ENCODE assay signal across 1 cellular context in genomic region chr17:781920-782731, GRCh38.
TF ChIP-seq lines count a peak whose summit lies in the region.

TSS of gene GLOD4 (minus strand) at chr17:782280. CDS start at chr17:782255, 25 bp downstream.
TSS of gene MRM3 (plus strand) at chr17:782353. CDS start at chr17:782379, 26 bp downstream.

TF ChIP-seq in K562, 482 proteins besides CTCF, POLR2A, EP300 and RAD21 (continued from another document and continues in another):
- TF ChIP-seq ESRRA (IDR thresholded peaks at IDR 0.05; ENCODE audit: borderline replicate concordance, low read depth) (peak; percentile 49; the same call in 1 of the 2 replicates), MBD2 (IDR thresholded peaks at IDR 0.05; ENCODE audit: borderline replicate concordance, low read depth) (peak; percentile 61; the same call in 1 of the 2 replicates), ZBTB2 (IDR thresholded peaks at IDR 0.05) (no peak), CTBP1 (IDR thresholded peaks at IDR 0.05; ENCODE audit: borderline replicate concordance) (peak; percentile 33), RBM17 (IDR thresholded peaks at IDR 0.05; ENCODE audit: borderline replicate concordance, low read depth, low read length) (no peak), ZNF165 (CRISPR knock-in tag; IDR thresholded peaks at IDR 0.05; ENCODE audit: borderline replicate concordance) (no peak), YBX1 (IDR thresholded peaks at IDR 0.05) (no peak), RUNX1 (IDR thresholded peaks at IDR 0.05; ENCODE audit: low read depth) (peak; percentile 72; the same call in 1 of the 2 replicates), NFATC3 (IDR thresholded peaks at IDR 0.05) (no peak), ZC3H4 (CRISPR knock-in tag; IDR thresholded peaks at IDR 0.05; ENCODE audit: borderline replicate concordance) (no peak), MXI1 (IDR thresholded peaks at IDR 0.05; ENCODE audit: low read depth, low read length) (peak; percentile 78; the same call in 1 of the 2 replicates), JUNB (CRISPR knock-in tag; conservative IDR thresholded peaks at IDR 0.05) (no peak), SNRNP70 (optimal IDR thresholded peaks at IDR 0.05; ENCODE audit: low read depth, low read length) (no peak), MCM5 (IDR thresholded peaks at IDR 0.05; ENCODE audit: low read depth) (no peak), DDX20 (tag; IDR thresholded peaks at IDR 0.05; ENCODE audit: low read depth) (no peak), TAL1 (IDR thresholded peaks at IDR 0.05) (no peak), ZNF444 (CRISPR knock-in tag; IDR thresholded peaks at IDR 0.05) (no peak), RB1 (IDR thresholded peaks at IDR 0.05; ENCODE audit: low read depth) (peak; percentile 79; the same call in 1 of the 2 replicates), MTA3 (IDR thresholded peaks at IDR 0.05; ENCODE audit: borderline replicate concordance) (peak; percentile 63; the same call in 1 of the 2 replicates), HMG20B (CRISPR knock-in tag; IDR thresholded peaks at IDR 0.05) (no peak), TAF15 (IDR thresholded peaks at IDR 0.05; ENCODE audit: low read depth, low read length) (no peak), ARID2 (IDR thresholded peaks at IDR 0.05) (no peak), CHD2 (IDR thresholded peaks at IDR 0.05; ENCODE audit: low read depth, low read length) (no peak), FOXK1 (CRISPR knock-in tag; IDR thresholded peaks at IDR 0.05; ENCODE audit: borderline replicate concordance) (no peak), MNT (conservative IDR thresholded peaks at IDR 0.05) (peak; percentile 94 to 98), ATF1 (CRISPR knock-in tag; IDR thresholded peaks at IDR 0.05) (peak; percentile 99), ATF1 (tag; IDR thresholded peaks at IDR 0.05) (peak; percentile 100), DMBX1 (CRISPR knock-in tag; IDR thresholded peaks at IDR 0.05; ENCODE audit: borderline replicate concordance) (no peak), FIP1L1 (IDR thresholded peaks at IDR 0.05; ENCODE audit: low read depth, low read length, poor library complexity, severe bottlenecking) (no peak), TGIF2 (CRISPR knock-in tag; IDR thresholded peaks at IDR 0.05) (0 out of 2 replicates have a peak, but pooled peaks have one; percentile 40), RBFOX2 (IDR thresholded peaks at IDR 0.05; ENCODE audit: low read depth, low read length) (peak; percentile 94), ZNF354B (CRISPR knock-in tag; IDR thresholded peaks at IDR 0.05) (no peak), ZNF551 (CRISPR knock-in tag; IDR thresholded peaks at IDR 0.05) (no peak), ELK1 (CRISPR knock-in tag; IDR thresholded peaks at IDR 0.05) (no peak), KAT7 (CRISPR knock-in tag; IDR thresholded peaks at IDR 0.05; ENCODE audit: borderline replicate concordance) (0 out of 2 replicates have a peak, but pooled peaks have one; percentile 76), LARP7 (IDR thresholded peaks at IDR 0.05) (no peak), ZNF384 (IDR thresholded peaks at IDR 0.05; ENCODE audit: low read depth, low read length) (no peak), ZNF445 (CRISPR knock-in tag; IDR thresholded peaks at IDR 0.05; ENCODE audit: low read depth) (no peak), PHB2 (IDR thresholded peaks at IDR 0.05; ENCODE audit: low read depth) (no peak), NRF1 (conservative IDR thresholded peaks at IDR 0.05 in 1 of 2, IDR thresholded peaks at IDR 0.05 in 1 of 2) (peak; percentile 82 to 86), ZFX (CRISPR knock-in tag; IDR thresholded peaks at IDR 0.05) (peak; percentile 88), NONO (IDR thresholded peaks at IDR 0.05; ENCODE audit: low read depth in 2 of 2, low read length in 1 of 2) (0 out of 4 replicates have a peak, but pooled peaks of 1 of the 2 experiments have one; percentile 55), NR2F6 (CRISPR knock-in tag; IDR thresholded peaks at IDR 0.05) (no peak), CREB3 (tag; conservative IDR thresholded peaks at IDR 0.05; ENCODE audit: low read depth) (no peak), ZNF583 (CRISPR knock-in tag; IDR thresholded peaks at IDR 0.05) (no peak), ILK (tag; IDR thresholded peaks at IDR 0.05; ENCODE audit: borderline replicate concordance, low read depth) (no peak), DNMT1 (IDR thresholded peaks at IDR 0.05) (no peak), RFX1 (IDR thresholded peaks at IDR 0.05) (no peak), CCAR2 (IDR thresholded peaks at IDR 0.05; ENCODE audit: low read depth, low read length) (no peak), C11orf30 (IDR thresholded peaks at IDR 0.05; ENCODE audit: low read depth) (peak; percentile 99), SMARCC2 (IDR thresholded peaks at IDR 0.05; ENCODE audit: low read depth) (no peak), SLC30A9 (CRISPR knock-in tag; IDR thresholded peaks at IDR 0.05) (no peak), SIX5 (IDR thresholded peaks at IDR 0.05; ENCODE audit: borderline replicate concordance in 1 of 2, insufficient read depth in 1 of 2, low read depth in 1 of 2, low read length in 2 of 2) (peak; percentile 23 to 40; a peak in 2 of 4 replicates), CBX8 (IDR thresholded peaks at IDR 0.05; ENCODE audit: borderline replicate concordance, extremely low read depth, low read depth, low read length, poor library complexity, severe bottlenecking) (no peak), ZNF143 (CRISPR knock-in tag; IDR thresholded peaks at IDR 0.05) (no peak)
- TF ChIP-seq, protein P1, sequence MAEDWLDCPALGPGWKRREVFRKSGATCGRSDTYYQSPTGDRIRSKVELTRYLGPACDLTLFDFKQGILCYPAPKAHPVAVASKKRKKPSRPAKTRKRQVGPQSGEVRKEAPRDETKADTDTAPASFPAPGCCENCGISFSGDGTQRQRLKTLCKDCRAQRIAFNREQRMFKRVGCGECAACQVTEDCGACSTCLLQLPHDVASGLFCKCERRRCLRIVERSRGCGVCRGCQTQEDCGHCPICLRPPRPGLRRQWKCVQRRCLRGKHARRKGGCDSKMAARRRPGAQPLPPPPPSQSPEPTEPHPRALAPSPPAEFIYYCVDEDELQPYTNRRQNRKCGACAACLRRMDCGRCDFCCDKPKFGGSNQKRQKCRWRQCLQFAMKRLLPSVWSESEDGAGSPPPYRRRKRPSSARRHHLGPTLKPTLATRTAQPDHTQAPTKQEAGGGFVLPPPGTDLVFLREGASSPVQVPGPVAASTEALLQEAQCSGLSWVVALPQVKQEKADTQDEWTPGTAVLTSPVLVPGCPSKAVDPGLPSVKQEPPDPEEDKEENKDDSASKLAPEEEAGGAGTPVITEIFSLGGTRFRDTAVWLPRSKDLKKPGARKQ (CRISPR knock-in tag; IDR thresholded peaks at IDR 0.05), result no peak
- TF ChIP-seq, protein P2, sequence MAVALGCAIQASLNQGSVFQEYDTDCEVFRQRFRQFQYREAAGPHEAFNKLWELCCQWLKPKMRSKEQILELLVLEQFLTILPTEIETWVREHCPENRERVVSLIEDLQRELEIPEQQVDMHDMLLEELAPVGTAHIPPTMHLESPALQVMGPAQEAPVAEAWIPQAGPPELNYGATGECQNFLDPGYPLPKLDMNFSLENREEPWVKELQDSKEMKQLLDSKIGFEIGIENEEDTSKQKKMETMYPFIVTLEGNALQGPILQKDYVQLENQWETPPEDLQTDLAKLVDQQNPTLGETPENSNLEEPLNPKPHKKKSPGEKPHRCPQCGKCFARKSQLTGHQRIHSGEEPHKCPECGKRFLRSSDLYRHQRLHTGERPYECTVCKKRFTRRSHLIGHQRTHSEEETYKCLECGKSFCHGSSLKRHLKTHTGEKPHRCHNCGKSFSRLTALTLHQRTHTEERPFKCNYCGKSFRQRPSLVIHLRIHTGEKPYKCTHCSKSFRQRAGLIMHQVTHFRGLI (CRISPR knock-in tag; IDR thresholded peaks at IDR 0.05), result no peak
- TF ChIP-seq, protein P3, sequence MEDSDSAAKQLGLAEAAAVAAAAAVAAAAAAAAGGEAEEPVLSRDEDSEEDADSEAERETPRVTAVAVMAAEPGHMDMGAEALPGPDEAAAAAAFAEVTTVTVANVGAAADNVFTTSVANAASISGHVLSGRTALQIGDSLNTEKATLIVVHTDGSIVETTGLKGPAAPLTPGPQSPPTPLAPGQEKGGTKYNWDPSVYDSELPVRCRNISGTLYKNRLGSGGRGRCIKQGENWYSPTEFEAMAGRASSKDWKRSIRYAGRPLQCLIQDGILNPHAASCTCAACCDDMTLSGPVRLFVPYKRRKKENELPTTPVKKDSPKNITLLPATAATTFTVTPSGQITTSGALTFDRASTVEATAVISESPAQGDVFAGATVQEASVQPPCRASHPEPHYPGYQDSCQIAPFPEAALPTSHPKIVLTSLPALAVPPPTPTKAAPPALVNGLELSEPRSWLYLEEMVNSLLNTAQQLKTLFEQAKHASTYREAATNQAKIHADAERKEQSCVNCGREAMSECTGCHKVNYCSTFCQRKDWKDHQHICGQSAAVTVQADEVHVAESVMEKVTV (CRISPR knock-in tag; IDR thresholded peaks at IDR 0.05), result no peak
- TF ChIP-seq, protein P4, sequence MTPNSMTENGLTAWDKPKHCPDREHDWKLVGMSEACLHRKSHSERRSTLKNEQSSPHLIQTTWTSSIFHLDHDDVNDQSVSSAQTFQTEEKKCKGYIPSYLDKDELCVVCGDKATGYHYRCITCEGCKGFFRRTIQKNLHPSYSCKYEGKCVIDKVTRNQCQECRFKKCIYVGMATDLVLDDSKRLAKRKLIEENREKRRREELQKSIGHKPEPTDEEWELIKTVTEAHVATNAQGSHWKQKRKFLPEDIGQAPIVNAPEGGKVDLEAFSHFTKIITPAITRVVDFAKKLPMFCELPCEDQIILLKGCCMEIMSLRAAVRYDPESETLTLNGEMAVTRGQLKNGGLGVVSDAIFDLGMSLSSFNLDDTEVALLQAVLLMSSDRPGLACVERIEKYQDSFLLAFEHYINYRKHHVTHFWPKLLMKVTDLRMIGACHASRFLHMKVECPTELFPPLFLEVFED (CRISPR knock-in tag; conservative IDR thresholded peaks at IDR 0.05), result no peak
- TF ChIP-seq, protein P5, sequence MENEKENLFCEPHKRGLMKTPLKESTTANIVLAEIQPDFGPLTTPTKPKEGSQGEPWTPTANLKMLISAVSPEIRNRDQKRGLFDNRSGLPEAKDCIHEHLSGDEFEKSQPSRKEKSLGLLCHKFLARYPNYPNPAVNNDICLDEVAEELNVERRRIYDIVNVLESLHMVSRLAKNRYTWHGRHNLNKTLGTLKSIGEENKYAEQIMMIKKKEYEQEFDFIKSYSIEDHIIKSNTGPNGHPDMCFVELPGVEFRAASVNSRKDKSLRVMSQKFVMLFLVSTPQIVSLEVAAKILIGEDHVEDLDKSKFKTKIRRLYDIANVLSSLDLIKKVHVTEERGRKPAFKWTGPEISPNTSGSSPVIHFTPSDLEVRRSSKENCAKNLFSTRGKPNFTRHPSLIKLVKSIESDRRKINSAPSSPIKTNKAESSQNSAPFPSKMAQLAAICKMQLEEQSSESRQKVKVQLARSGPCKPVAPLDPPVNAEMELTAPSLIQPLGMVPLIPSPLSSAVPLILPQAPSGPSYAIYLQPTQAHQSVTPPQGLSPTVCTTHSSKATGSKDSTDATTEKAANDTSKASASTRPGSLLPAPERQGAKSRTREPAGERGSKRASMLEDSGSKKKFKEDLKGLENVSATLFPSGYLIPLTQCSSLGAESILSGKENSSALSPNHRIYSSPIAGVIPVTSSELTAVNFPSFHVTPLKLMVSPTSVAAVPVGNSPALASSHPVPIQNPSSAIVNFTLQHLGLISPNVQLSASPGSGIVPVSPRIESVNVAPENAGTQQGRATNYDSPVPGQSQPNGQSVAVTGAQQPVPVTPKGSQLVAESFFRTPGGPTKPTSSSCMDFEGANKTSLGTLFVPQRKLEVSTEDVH (IDR thresholded peaks at IDR 0.05; ENCODE audit: low read depth, partially characterized antibody), result peak; percentile 89
- TF ChIP-seq, protein P6, sequence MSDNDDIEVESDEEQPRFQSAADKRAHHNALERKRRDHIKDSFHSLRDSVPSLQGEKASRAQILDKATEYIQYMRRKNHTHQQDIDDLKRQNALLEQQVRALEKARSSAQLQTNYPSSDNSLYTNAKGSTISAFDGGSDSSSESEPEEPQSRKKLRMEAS (CRISPR knock-in tag; IDR thresholded peaks at IDR 0.05), result peak; percentile 90
